In the genomic region with DNA sequence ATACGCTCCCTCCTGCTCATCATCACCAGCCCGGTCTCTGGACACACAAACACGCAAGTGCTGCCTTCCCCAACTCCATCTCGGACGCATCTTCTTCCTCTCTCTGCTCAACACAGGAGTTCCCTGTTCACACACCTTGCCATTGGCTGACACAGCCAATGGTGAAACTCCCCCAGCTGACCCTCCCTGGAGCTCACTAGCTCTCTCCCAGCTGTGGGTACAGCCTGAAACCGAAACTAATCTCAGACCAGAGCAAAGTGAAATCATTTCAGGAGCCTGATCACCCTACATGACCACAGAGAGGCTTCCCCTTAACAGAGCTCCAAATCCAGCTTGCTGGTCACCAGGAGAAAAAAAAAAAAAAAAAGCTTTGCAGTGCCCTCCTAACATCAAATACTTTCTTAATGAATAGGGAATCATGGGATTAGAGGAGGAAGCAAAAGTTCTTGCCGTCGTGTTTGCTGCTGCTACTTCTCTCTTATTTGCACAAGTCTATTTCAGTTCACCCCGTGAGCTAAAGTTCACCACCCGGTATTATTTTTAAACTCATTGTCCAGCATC, we compare ENCODE assay signal across 8 cellular contexts. TPM values are rescaled to one million over a fixed set of nuclear protein-coding genes. Genes with fewer than 3 reads are reported as not detected.
A peak's percentile ranks its signal among the peaks of the same experiment; 100 is the strongest.
DNase-seq lines count a peak whose midpoint lies in the region; ATAC-seq, FAIRE-seq and TF ChIP-seq lines count a peak whose summit lies in the region.

No MANE protein-coding gene starts in this region.

- H3K27ac Mint-ChIP-seq in activated T-cell treated with anti-CD3 and anti-CD28 coated beads, Interleukin-2, amount 50 U/mL, for 24 hours = peak overlapping the region; percentile 7

- H3K27me3 ChIP-seq in foreskin keratinocyte (no peaks in the 10 kb centered on the region), pancreas (no peaks in the 10 kb centered on the region)

- DNase-seq in Ammon's horn (ENCODE audit: low spot score) = peak; percentile 67
- peak; percentile 66 for DNase-seq in NCI-H2107 treated with DMSO at 0.1 percent for 48 hours (lab: John Stamatoyannopoulos, UW; ENCODE audit: unreplicated experiment)
- peak; percentile 34 for DNase-seq in activated T-cell treated with anti-CD3 and anti-CD28 coated beads, Interleukin-2, amount 50 U/mL, for 24 hours
- peak; percentile 82 to 89 for DNase-seq in foreskin keratinocyte
- peak in 3 of 6 donors; percentile 48 to 62 (median 58) for DNase-seq in pancreas
- no peak for DNase-seq in cortex of kidney (lab: John Stamatoyannopoulos, UW)

- H3K4me1 ChIP-seq in foreskin keratinocyte (peaks cover 54% of the 10 kb centered on the region), pancreas (peaks cover 7 to 20% (median 8%) of the 10 kb centered on the region in 3 donors)

- no peaks in the 10 kb centered on the region for H3K36me3 Mint-ChIP-seq in activated T-cell treated with anti-CD3 and anti-CD28 coated beads, Interleukin-2, amount 50 U/mL, for 24 hours (ENCODE audit: low read depth)

- H3K9me3 Mint-ChIP-seq in activated T-cell treated with anti-CD3 and anti-CD28 coated beads, Interleukin-2, amount 50 U/mL, for 24 hours = no peaks in the 10 kb centered on the region

- H3K4me3 Mint-ChIP-seq in activated T-cell treated with anti-CD3 and anti-CD28 coated beads, Interleukin-2, amount 50 U/mL, for 24 hours = peak overlapping the region; percentile 11

- FAIRE-seq in pancreas (lab: Jason Lieb, UNC) = no peak

- no peaks in the 10 kb centered on the region for H3K9me3 ChIP-seq in pancreas

- H3K4me1 Mint-ChIP-seq in activated T-cell treated with anti-CD3 and anti-CD28 coated beads, Interleukin-2, amount 50 U/mL, for 24 hours (ENCODE audit: low read depth) = peaks cover 40% of the 10 kb centered on the region

- H3K27ac ChIP-seq in foreskin keratinocyte (peak overlapping the region; percentile 69), pancreas (peak overlapping the region; percentile 29 to 89 (median 60))

- H3K27me3 Mint-ChIP-seq in activated T-cell treated with anti-CD3 and anti-CD28 coated beads, Interleukin-2, amount 50 U/mL, for 24 hours = peaks cover 8% of the 10 kb centered on the region

- H3K36me3 ChIP-seq in pancreas = no peaks in the 10 kb centered on the region

- H3K4me3 ChIP-seq in pancreas = peak overlapping the region; percentile 1 to 47 (median 16)

- ATAC-seq in GM18520 (IDR thresholded peaks at IDR 0.05; ENCODE audit: unreplicated experiment) (peak; percentile 76), HG02970 (IDR thresholded peaks at IDR 0.05; ENCODE audit: low FRiP score, unreplicated experiment) (peak; percentile 49), foreskin keratinocyte (peak; percentile 65), pancreas (peak; percentile 74 to 87 (median 86))

- WGBS in pancreas, 2 donors = 18 to 21% methylated on average over 10 of the region's 10 CpGs

- TF ChIP-seq CTCF in foreskin keratinocyte (conservative IDR thresholded peaks at IDR 0.05) (no peak), pancreas (IDR thresholded peaks at IDR 0.05) (no peak)

- intact Hi-C loops in pancreas (cut with DNase I) = no loop called here

RNA-seq across cellular contexts. Expression of gene CUEDC1, which starts 8.3 kb away (rescaled TPM):
- total RNA-seq in foreskin keratinocyte = 11.6 and 13.1 TPM in 2 replicates
- polyA plus RNA-seq in foreskin keratinocyte = 16.6 TPM in 2 replicates
- total RNA-seq in pancreas = 10 to 100 TPM; 16.5 to 22.5 (median 21.2) TPM
- 10 to 100 TPM; 26.4 to 30.4 TPM for polyA plus RNA-seq in pancreas

RNA-seq across cellular contexts. Expression of gene VEZF1, which starts 41.2 kb away (rescaled TPM):
- total RNA-seq in foreskin keratinocyte (40.2 and 42.4 TPM in 2 replicates), pancreas (10 to 100 TPM; 20.1 to 41.6 (median 25.8) TPM)
- polyA plus RNA-seq in foreskin keratinocyte (9.6 and 12.2 TPM in 2 replicates), pancreas (10 to 100 TPM; 11.7 to 21.0 TPM)
